ENCODE assay signal across 1 cellular context in genomic region chr20:5844063-5844681, GRCh38.
TF ChIP-seq lines count a peak whose summit lies in the region.

No MANE protein-coding gene starts in this region.

TF ChIP-seq in GM12878, 131 proteins besides CTCF, POLR2A, EP300 and RAD21 (continued from another document):
- TF ChIP-seq CBX5 (IDR thresholded peaks at IDR 0.05; ENCODE audit: low read depth): 0 out of 2 replicates have a peak, but pooled peaks have one; percentile 60
- peak; percentile 81 for TF ChIP-seq ATF7 (IDR thresholded peaks at IDR 0.05; ENCODE audit: low read depth)
- TF ChIP-seq NBN (IDR thresholded peaks at IDR 0.05): no peak
- TF ChIP-seq PBX3 (IDR thresholded peaks at IDR 0.05; ENCODE audit: insufficient replicate concordance, low read depth, low read length): peak; percentile 83
- TF ChIP-seq RELA (IDR thresholded peaks at IDR 0.05; ENCODE audit: borderline replicate concordance, partially characterized antibody): no peak
- peak; percentile 72; the same call in 1 of the 2 replicates for TF ChIP-seq CREM (IDR thresholded peaks at IDR 0.05; ENCODE audit: low read depth)
- TF ChIP-seq RBBP5 (conservative IDR thresholded peaks at IDR 0.05): no peak
- TF ChIP-seq SP1 (IDR thresholded peaks at IDR 0.05; ENCODE audit: low read depth, low read length): peak; percentile 34
- no peak for TF ChIP-seq SIX5 (IDR thresholded peaks at IDR 0.05; ENCODE audit: low read depth, low read length, severe bottlenecking)
- TF ChIP-seq, protein P1, sequence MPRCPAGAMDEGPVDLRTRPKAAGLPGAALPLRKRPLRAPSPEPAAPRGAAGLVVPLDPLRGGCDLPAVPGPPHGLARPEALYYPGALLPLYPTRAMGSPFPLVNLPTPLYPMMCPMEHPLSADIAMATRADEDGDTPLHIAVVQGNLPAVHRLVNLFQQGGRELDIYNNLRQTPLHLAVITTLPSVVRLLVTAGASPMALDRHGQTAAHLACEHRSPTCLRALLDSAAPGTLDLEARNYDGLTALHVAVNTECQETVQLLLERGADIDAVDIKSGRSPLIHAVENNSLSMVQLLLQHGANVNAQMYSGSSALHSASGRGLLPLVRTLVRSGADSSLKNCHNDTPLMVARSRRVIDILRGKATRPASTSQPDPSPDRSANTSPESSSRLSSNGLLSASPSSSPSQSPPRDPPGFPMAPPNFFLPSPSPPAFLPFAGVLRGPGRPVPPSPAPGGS (IDR thresholded peaks at IDR 0.05; ENCODE audit: borderline replicate concordance, insufficient read depth, low read depth, low read length, poor library complexity, severe bottlenecking): peak; percentile 62
- TF ChIP-seq MTA2 (IDR thresholded peaks at IDR 0.05; ENCODE audit: low read depth): peak; percentile 82
- peak; percentile 78 for TF ChIP-seq PKNOX1 (IDR thresholded peaks at IDR 0.05)
- TF ChIP-seq ZNF592 (IDR thresholded peaks at IDR 0.05): no peak
- peak; percentile 67; the same call in 1 of the 2 replicates for TF ChIP-seq ZBED1 (IDR thresholded peaks at IDR 0.05; ENCODE audit: borderline replicate concordance)
- TF ChIP-seq EGR1 (IDR thresholded peaks at IDR 0.05; ENCODE audit: borderline replicate concordance in 1 of 2, low read depth in 2 of 2, low read length in 2 of 2): peak in 1 of 2 experiments; percentile 69; a peak in 2 of 3 replicates
- TF ChIP-seq NFIC (IDR thresholded peaks at IDR 0.05; ENCODE audit: low read depth, low read length): peak; percentile 83; the same call in 1 of the 2 replicates
- 0 out of 4 replicates have a peak, but pooled peaks of 1 of the 2 experiments have one; percentile 16 for TF ChIP-seq SRF (IDR thresholded peaks at IDR 0.05; ENCODE audit: low read depth in 2 of 2, low read length in 2 of 2)
- TF ChIP-seq BCL11A (IDR thresholded peaks at IDR 0.05; ENCODE audit: low read depth, low read length): peak; percentile 94
- TF ChIP-seq JUNB (IDR thresholded peaks at IDR 0.05): peak; percentile 94
- TF ChIP-seq MEF2A (IDR thresholded peaks at IDR 0.05; ENCODE audit: insufficient read depth, low read depth, low read length): peak; percentile 48; the same call in 1 of the 2 replicates
- TF ChIP-seq MTA3 (IDR thresholded peaks at IDR 0.05; ENCODE audit: borderline replicate concordance, low read length): peak; percentile 91
- no peak for TF ChIP-seq ZNF274 (IDR thresholded peaks at IDR 0.05; ENCODE audit: insufficient read depth, insufficient read length)
- peak; percentile 76 for TF ChIP-seq JUND (IDR thresholded peaks at IDR 0.05; ENCODE audit: low read depth, low read length)
- TF ChIP-seq SPI1 (IDR thresholded peaks at IDR 0.05; ENCODE audit: borderline replicate concordance, insufficient read depth, low read depth, low read length): peak; percentile 21; the same call in 1 of the 2 replicates
- 0 out of 2 replicates have a peak, but pooled peaks have one; percentile 37 for TF ChIP-seq GABPA (IDR thresholded peaks at IDR 0.05; ENCODE audit: low read depth)
- peak; percentile 86 for TF ChIP-seq TCF12 (IDR thresholded peaks at IDR 0.05; ENCODE audit: low read depth, low read length)
- TF ChIP-seq ZNF384 (IDR thresholded peaks at IDR 0.05; ENCODE audit: borderline replicate concordance, low read depth, low read length): no peak
- peak in 1 of 2 experiments; percentile 78; a peak in 2 of 4 replicates for TF ChIP-seq ETV6 (conservative IDR thresholded peaks at IDR 0.05 in 1 of 2, IDR thresholded peaks at IDR 0.05 in 1 of 2; ENCODE audit: borderline replicate concordance in 1 of 2, low read depth in 1 of 2)
- no peak for TF ChIP-seq LARP7 (IDR thresholded peaks at IDR 0.05)
- TF ChIP-seq TCF7 (IDR thresholded peaks at IDR 0.05; ENCODE audit: borderline replicate concordance): peak; percentile 53; the same call in 1 of the 2 replicates
- peak; percentile 76; the same call in 1 of the 2 replicates for TF ChIP-seq MLLT1 (IDR thresholded peaks at IDR 0.05)
- no peak for TF ChIP-seq E2F8 (IDR thresholded peaks at IDR 0.05; ENCODE audit: low read depth, partially characterized antibody)
- peak; percentile 98 for TF ChIP-seq DPF2 (IDR thresholded peaks at IDR 0.05)
